Comparison of ENCODE assay signal across 8 cellular contexts in the genomic region with DNA sequence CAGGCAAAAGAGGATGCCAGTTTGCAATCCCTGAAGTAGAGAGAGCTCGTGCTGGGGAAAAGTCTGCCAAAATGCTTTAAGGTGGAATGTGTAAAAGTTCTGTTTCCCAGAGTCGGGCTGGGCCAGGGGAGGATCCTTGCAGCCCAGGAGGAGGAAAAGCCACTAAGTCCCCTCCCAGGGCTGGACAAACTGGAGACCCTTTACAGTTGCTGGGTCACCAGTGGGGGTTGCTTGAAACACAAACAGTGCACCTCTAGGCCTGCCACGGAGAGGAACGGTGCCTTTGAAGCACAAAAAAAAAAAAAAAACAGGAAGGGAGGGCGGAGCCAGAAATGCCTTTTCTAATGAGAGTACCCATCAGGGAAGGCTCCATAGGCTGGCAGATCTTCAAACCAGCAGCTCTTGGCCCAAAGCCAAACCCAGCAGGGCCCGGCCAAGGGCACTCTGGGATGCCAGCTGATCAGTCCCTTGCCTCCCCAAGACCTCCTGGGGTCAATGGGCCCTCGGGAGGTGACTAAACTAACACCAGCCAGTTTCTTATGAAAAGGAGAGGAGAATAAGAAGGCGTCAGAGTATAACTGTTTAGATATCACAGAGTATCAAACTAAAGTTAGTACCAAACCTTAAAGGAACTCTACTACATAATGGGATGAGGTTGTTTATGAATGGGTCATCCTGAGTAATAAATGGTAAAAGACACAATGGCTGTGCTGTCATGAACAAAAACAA. TPM values are rescaled to one million over a fixed set of nuclear protein-coding genes. Genes with fewer than 3 reads are reported as not detected.
DNase-seq lines count a peak whose midpoint lies in the region; ATAC-seq and TF ChIP-seq lines count a peak whose summit lies in the region.

No MANE protein-coding gene starts in this region.

- peak overlapping the region; percentile 93 for H3K4me2 ChIP-seq in parathyroid adenoma (ENCODE audit: low read length)

- no peak for TF ChIP-seq CTCF in heart left ventricle (IDR thresholded peaks at IDR 0.05)
- TF ChIP-seq CTCF in parathyroid adenoma (IDR thresholded peaks at IDR 0.05), result no peak

- 3 to 16% (median 6%) methylated on average over 8 of the region's 8 CpGs for WGBS in heart left ventricle, 4 donors

- H3K9ac ChIP-seq in parathyroid adenoma, result no peak overlapping the region

- peaks cover 15% of the 10 kb centered on the region for H3K79me2 ChIP-seq in parathyroid adenoma

- peak; percentile 83 for DNase-seq in GF-D8 (lab: John Stamatoyannopoulos, UW)
- DNase-seq in Jurkat, Clone E6-1 (ENCODE audit: low read depth, low spot score), result peak; percentile 90
- peak; percentile 81 for DNase-seq in RKO (ENCODE audit: low spot score)
- peak; percentile 52 for DNase-seq in amniotic epithelial cell (ENCODE audit: low read depth)
- DNase-seq in heart left ventricle, result peak; percentile 85 to 92 (median 89)

- ATAC-seq in heart left ventricle (peak; percentile 81 to 92 (median 85)), HG03520 (IDR thresholded peaks at IDR 0.05; ENCODE audit: unreplicated experiment) (no peak), HG02973 (IDR thresholded peaks at IDR 0.05; ENCODE audit: unreplicated experiment) (no peak)

- intact Hi-C loops in heart left ventricle (cut with DNase I), result loop anchor here in 4 of 10 donors (2.0 kb wide), 2 partner anchors 23 to 39 kb away; partner anchors contain the start of gene HLA-A (in 3 of the 4)

- peak overlapping the region; percentile 76 for H2AFZ ChIP-seq in parathyroid adenoma

- H3K36me3 ChIP-seq in heart left ventricle, result no peaks in the 10 kb centered on the region
- no peaks in the 10 kb centered on the region for H3K36me3 ChIP-seq in parathyroid adenoma (ENCODE audit: control insufficient read depth, insufficient read depth, low read length)

- TF ChIP-seq POLR2A in heart left ventricle (IDR thresholded peaks at IDR 0.05), result no peak

- H3K9me3 ChIP-seq in heart left ventricle (no peaks in the 10 kb centered on the region), parathyroid adenoma (ENCODE audit: control insufficient read depth, low read length) (no peaks in the 10 kb centered on the region)

- peak overlapping the region; percentile 52 for H3K4me3 ChIP-seq in Jurkat, Clone E6-1 (ENCODE audit: low read length)
- peak overlapping the region; percentile 12 to 77 (median 56) for H3K4me3 ChIP-seq in heart left ventricle
- peak overlapping the region; percentile 53 for H3K4me3 ChIP-seq in parathyroid adenoma (ENCODE audit: low read depth, low read length)

- H3K4me1 ChIP-seq in heart left ventricle, result peaks cover 15 to 59% (median 42%) of the 10 kb centered on the region in 12 donors
- H3K4me1 ChIP-seq in parathyroid adenoma, result peaks cover 17% of the 10 kb centered on the region

- H3K27ac ChIP-seq in heart left ventricle, result peak overlapping the region; percentile 84 to 98 (median 90)
- H3K27ac ChIP-seq in parathyroid adenoma, result peak overlapping the region; percentile 81

- no peaks in the 10 kb centered on the region for H3K27me3 ChIP-seq in heart left ventricle
- no peaks in the 10 kb centered on the region for H3K27me3 ChIP-seq in parathyroid adenoma (ENCODE audit: control insufficient read depth, insufficient read depth, low read length)

RNA-seq across cellular contexts. Expression of gene HLA-A, which starts 23.7 kb away (rescaled TPM):
- 356 TPM for polyA plus RNA-seq in Jurkat, Clone E6-1 (2012; ENCODE audit: insufficient read depth, insufficient read length)
- 1,000 to 10,000 TPM in 1 of 9 donors, 100 to 1,000 TPM in 8; 263 to 1,427 (median 361) TPM for total RNA-seq in heart left ventricle
- 1,000 to 10,000 TPM in 1 of 2 donors, 100 to 1,000 TPM in 1; 299 to 1,581 TPM for polyA plus RNA-seq in heart left ventricle

Comparison
In these comparisons a context has a peak if more than half of its experiments do, and no peak if none do; other contexts are left out.
1. ATAC-seq: peak in heart left ventricle (4 of 4); none in HG03520 (single experiment) and HG02973 (single experiment).
2. Peak in every context shown above with its lines, with median percentiles within 50 percentile points of each other: DNase-seq and H3K4me3 ChIP-seq.